9 cellular contexts compared by ENCODE assay signal in genomic region chr11:83827940-83828554, GRCh38.
DNase-seq lines count a peak whose midpoint lies in the region; ATAC-seq and TF ChIP-seq lines count a peak whose summit lies in the region.
"Had no signal": no experiment of that assay in that cellular context is flagged by ENCODE, and none has a peak within 500 bp of the region (broad histone marks: within the 10 kb centered on the region; RNA-seq: fewer than 3 reads in every experiment).

No MANE protein-coding gene starts in this region.

- no peak overlapping the region for H2AK5ac ChIP-seq in mesenchymal stem cell (ENCODE audit: low read length, severe bottlenecking)

- TF ChIP-seq CTCF in AG10803 (conservative IDR thresholded peaks at IDR 0.05; ENCODE audit: low read length) (peak; percentile 68), breast epithelium (IDR thresholded peaks at IDR 0.05) (peak in 2 of 3 donors; percentile 23 to 29)

- ATAC-seq in GM18861 (IDR thresholded peaks at IDR 0.05; ENCODE audit: unreplicated experiment) (peak; percentile 91), HG03064 (IDR thresholded peaks at IDR 0.05; ENCODE audit: low read depth, unreplicated experiment) (peak; percentile 66)
- no peak for ATAC-seq in naive thymus-derived CD8-positive, alpha-beta T cell

- no peaks in the 10 kb centered on the region for H3K9me3 Mint-ChIP-seq in naive thymus-derived CD8-positive, alpha-beta T cell

- H3K27me3 ChIP-seq in breast epithelium (no peaks in the 10 kb centered on the region), mesenchymal stem cell (ENCODE audit: control insufficient read depth in 1 of 2, insufficient read depth in 1 of 2, low read length in 2 of 2) (no peaks in the 10 kb centered on the region)

- peaks cover 0 to 4% (median 0%) of the 10 kb centered on the region in 5 donors for H3K27me3 Mint-ChIP-seq in naive thymus-derived CD8-positive, alpha-beta T cell

- no peak overlapping the region for H4K91ac ChIP-seq in mesenchymal stem cell (ENCODE audit: low read length)

- H2BK120ac ChIP-seq in mesenchymal stem cell (ENCODE audit: low read depth, low read length): no peak overlapping the region

- H3K9me3 ChIP-seq in breast epithelium: no peaks in the 10 kb centered on the region
- H3K9me3 ChIP-seq in mesenchymal stem cell (ENCODE audit: control insufficient read depth, low read length): no peaks in the 10 kb centered on the region

- H3K27ac ChIP-seq in breast epithelium (no peak overlapping the region), mesenchymal stem cell (ENCODE audit: low read length, poor library complexity, severe bottlenecking) (no peak overlapping the region)

- WGBS in mesenchymal stem cell: 80% methylated on average over 1 of the region's 5 CpGs

- peaks cover 0 to 2% (median 0%) of the 10 kb centered on the region in 4 donors for H3K4me1 Mint-ChIP-seq in naive thymus-derived CD8-positive, alpha-beta T cell

- no peak overlapping the region for H3K27ac Mint-ChIP-seq in naive thymus-derived CD8-positive, alpha-beta T cell

- no peaks in the 10 kb centered on the region for H3K4me1 ChIP-seq in breast epithelium
- no peaks in the 10 kb centered on the region for H3K4me1 ChIP-seq in mesenchymal stem cell (ENCODE audit: control insufficient read depth, insufficient read depth, low read depth, low read length)

- POLR2A ChIA-PET in naive thymus-derived CD8-positive, alpha-beta T cell (lab: Charles Lee): no interaction called here

- intact Hi-C loops in breast epithelium (cut with DNase I; ENCODE audit: low total_unique reads): no loop called here

- H3K4me2 ChIP-seq in mesenchymal stem cell (ENCODE audit: low read length, poor library complexity, severe bottlenecking): no peak overlapping the region

- no peak overlapping the region for H3K4me3 Mint-ChIP-seq in naive thymus-derived CD8-positive, alpha-beta T cell

- TF ChIP-seq POLR2A in breast epithelium (IDR thresholded peaks at IDR 0.05): no peak

- no peak overlapping the region for H3K4ac ChIP-seq in mesenchymal stem cell (ENCODE audit: low read depth in 1 of 2, low read length in 2 of 2)

- DNase-seq in AG10803 (ENCODE audit: low read depth) (peak; percentile 44), NCI-H524 (lab: John Stamatoyannopoulos, UW) (peak; percentile 12 to 75), breast epithelium (ENCODE audit: low spot score in 2 of 2) (no peak), mesenchymal stem cell (peak; percentile 61)
- DNase-seq in naive thymus-derived CD8-positive, alpha-beta T cell: no peak
- no peak for DNase-seq in activated CD4-positive, alpha-beta T cell treated with anti-CD3 and anti-CD28 coated beads, Interleukin-2, amount 50 U/mL, for 4 hours

- H3K36me3 Mint-ChIP-seq in naive thymus-derived CD8-positive, alpha-beta T cell: no peaks in the 10 kb centered on the region

- no peak overlapping the region for H2BK12ac ChIP-seq in mesenchymal stem cell (ENCODE audit: low read length in 2 of 2)

- no peak overlapping the region for H2BK5ac ChIP-seq in mesenchymal stem cell (ENCODE audit: low read depth, low read length, poor library complexity, severe bottlenecking)

- H4K8ac ChIP-seq in mesenchymal stem cell (ENCODE audit: low read length): no peak overlapping the region

- H2AFZ ChIP-seq in mesenchymal stem cell (ENCODE audit: low read depth, low read length): no peak overlapping the region

- H3K4me3 ChIP-seq in AG10803 (ENCODE audit: low read length): peak overlapping the region; percentile 23
- peak overlapping the region; percentile 20 to 39 (median 20) for H3K4me3 ChIP-seq in breast epithelium
- peak overlapping the region in 1 of 2 experiments; percentile 70 for H3K4me3 ChIP-seq in mesenchymal stem cell (ENCODE audit: insufficient read depth in 1 of 2, low read depth in 1 of 2, low read length in 2 of 2)
- H3K4me3 ChIP-seq: lung had no signal

- H2BK15ac ChIP-seq in mesenchymal stem cell (ENCODE audit: low read depth, poor library complexity, severe bottlenecking): no peak overlapping the region

- H3K79me1 ChIP-seq in mesenchymal stem cell (replicated peaks; ENCODE audit: low read length, poor library complexity, severe bottlenecking): no peaks in the 10 kb centered on the region

- H3K14ac ChIP-seq in mesenchymal stem cell (ENCODE audit: low read length in 2 of 2): no peak overlapping the region

- no peak overlapping the region for H3K18ac ChIP-seq in mesenchymal stem cell (ENCODE audit: low read depth in 1 of 2, low read length in 2 of 2)

- H3K9ac ChIP-seq in mesenchymal stem cell (ENCODE audit: low read length): peak overlapping the region; percentile 80

- no peak overlapping the region for H3K23ac ChIP-seq in mesenchymal stem cell (ENCODE audit: low read length in 2 of 2)

- H3K36me3 ChIP-seq in breast epithelium (no peaks in the 10 kb centered on the region), mesenchymal stem cell (ENCODE audit: control insufficient read depth in 1 of 2, insufficient read depth in 2 of 2, low read depth in 1 of 2, low read length in 2 of 2) (no peaks in the 10 kb centered on the region)

Comparison
In these comparisons a context has a peak if more than half of its experiments do, and no peak if none do; other contexts are left out.
1. DNase-seq: peak in AG10803 (single experiment), NCI-H524 (2 of 2) and mesenchymal stem cell (single experiment); none in breast epithelium (0 of 2), naive thymus-derived CD8-positive, alpha-beta T cell (0 of 10) and activated CD4-positive, alpha-beta T cell treated with anti-CD3 and anti-CD28 coated beads, Interleukin-2, amount 50 U/mL, for 4 hours (0 of 2).
2. ATAC-seq: peak in GM18861 (single experiment) and HG03064 (single experiment); none in naive thymus-derived CD8-positive, alpha-beta T cell (0 of 2).